In the genomic region with DNA sequence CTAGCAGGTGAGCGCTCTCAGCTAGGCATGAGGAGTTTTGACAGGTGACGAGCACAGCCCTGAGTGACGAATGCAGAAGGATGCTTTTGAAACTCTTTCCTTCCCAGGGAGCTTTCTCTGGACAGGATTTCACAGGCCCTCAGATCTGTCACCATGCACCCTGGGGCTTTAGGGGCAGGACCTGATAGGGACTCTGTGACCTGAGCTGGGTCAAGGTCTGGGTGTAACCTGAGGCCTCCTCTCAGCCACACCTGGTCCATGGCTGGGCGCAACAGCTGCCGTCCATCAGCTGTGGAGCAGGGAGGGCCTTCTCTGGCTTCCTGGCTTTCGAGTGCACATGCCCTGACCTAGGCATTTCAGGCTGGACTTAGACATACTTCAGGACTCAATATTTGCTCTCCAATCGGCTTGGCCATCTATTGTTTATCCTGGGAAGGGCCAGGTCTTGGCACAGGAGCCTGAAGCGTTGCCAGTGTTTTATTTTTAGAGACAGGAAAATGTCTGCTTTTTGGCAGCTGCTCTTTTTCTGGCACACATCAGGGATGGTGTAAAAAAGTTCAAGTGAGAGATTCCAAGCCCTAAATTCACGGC, we compare ENCODE assay signal across 11 cellular contexts. TPM values are rescaled to one million over a fixed set of nuclear protein-coding genes. Genes with fewer than 3 reads are reported as not detected.
DNase-seq lines count a peak whose midpoint lies in the region; ATAC-seq and TF ChIP-seq lines count a peak whose summit lies in the region.
"Had no signal": no experiment of that assay in that cellular context is flagged by ENCODE, and none has a peak within 500 bp of the region (broad histone marks: within the 10 kb centered on the region; RNA-seq: fewer than 3 reads in every experiment).

No MANE protein-coding gene starts in this region.

- no peak for TF ChIP-seq POLR2A in upper lobe of left lung (IDR thresholded peaks at IDR 0.05)

- H3K4me3 ChIP-seq in colonic mucosa = no peak overlapping the region
- no peak overlapping the region for H3K4me3 ChIP-seq in lung
- H3K4me3 ChIP-seq in upper lobe of left lung = no peak overlapping the region

- H3K36me3 ChIP-seq in colonic mucosa = no peaks in the 10 kb centered on the region
- H3K36me3 ChIP-seq in lung (ENCODE audit: control insufficient read depth in 2 of 2, insufficient read depth in 2 of 2, low read length in 2 of 2) = no peaks in the 10 kb centered on the region
- no peaks in the 10 kb centered on the region for H3K36me3 ChIP-seq in upper lobe of left lung
- H3K36me3 ChIP-seq: WERI-Rb-1 had no signal

- DNase-seq in NCI-H1105 (lab: John Stamatoyannopoulos, UW) (peak; percentile 0), NCI-H1105 treated with DMSO at 0.1 percent for 48 hours (lab: John Stamatoyannopoulos, UW) (no peak), colonic mucosa (peak; percentile 24), lung (ENCODE audit: low spot score) (peak; percentile 76), upper lobe of left lung (peak; percentile 28 to 77), D341Med (ENCODE audit: low spot score) (no peak)
- DNase-seq: WERI-Rb-1 had no signal

- peaks cover 20% of the 10 kb centered on the region for H3K4me1 Mint-ChIP-seq in stimulated activated memory B cell treated with anti-CD40 and anti-IgM and Interleukin-4, amounts not matched to agents 10 μg/mL and 1 μg/mL and 100 μg/mL, for 72 hours

- ATAC-seq in lung (ENCODE audit: insufficient read depth, low FRiP score) (peak; percentile 16), upper lobe of left lung (ENCODE audit: low FRiP score in 2 of 2) (peak in 1 of 2 donors; percentile 69), GM21515 (IDR thresholded peaks at IDR 0.05; ENCODE audit: unreplicated experiment) (no peak)
- ATAC-seq in stimulated activated memory B cell treated with anti-CD40 and anti-IgM and Interleukin-4, amounts not matched to agents 10 μg/mL and 1 μg/mL and 100 μg/mL, for 72 hours = no peak

- H3K4me3 Mint-ChIP-seq in stimulated activated memory B cell treated with anti-CD40 and anti-IgM and Interleukin-4, amounts not matched to agents 10 μg/mL and 1 μg/mL and 100 μg/mL, for 72 hours = no peak overlapping the region

- no peak overlapping the region for H3K27ac Mint-ChIP-seq in stimulated activated memory B cell treated with anti-CD40 and anti-IgM and Interleukin-4, amounts not matched to agents 10 μg/mL and 1 μg/mL and 100 μg/mL, for 72 hours

- intact Hi-C loops in colonic mucosa (cut with DNase I) = loop anchor here (10.0 kb wide), 1 partner anchor 112 kb away; no protein-coding TSS in a partner anchor

- H3K4me1 ChIP-seq in colonic mucosa (peaks cover 10% of the 10 kb centered on the region), lung (ENCODE audit: control insufficient read depth in 2 of 2, insufficient read depth in 2 of 2, low read length in 2 of 2) (peaks cover 13 to 22% of the 10 kb centered on the region in 2 donors), upper lobe of left lung (peaks cover 40 to 49% (median 44%) of the 10 kb centered on the region in 4 donors)

- TF ChIP-seq CTCF in colonic mucosa (IDR thresholded peaks at IDR 0.05) (no peak), lung (IDR thresholded peaks at IDR 0.05; ENCODE audit: control extremely low read depth, extremely low read depth) (no peak), upper lobe of left lung (IDR thresholded peaks at IDR 0.05) (no peak)

- H3K27me3 Mint-ChIP-seq in stimulated activated memory B cell treated with anti-CD40 and anti-IgM and Interleukin-4, amounts not matched to agents 10 μg/mL and 1 μg/mL and 100 μg/mL, for 72 hours = no peaks in the 10 kb centered on the region

- no peaks in the 10 kb centered on the region for H3K9me3 ChIP-seq in colonic mucosa
- H3K9me3 ChIP-seq in lung (ENCODE audit: control insufficient read depth in 2 of 2, insufficient read depth in 1 of 2, low read length in 1 of 2) = no peaks in the 10 kb centered on the region
- no peaks in the 10 kb centered on the region for H3K9me3 ChIP-seq in upper lobe of left lung

- no peaks in the 10 kb centered on the region for H3K36me3 Mint-ChIP-seq in stimulated activated memory B cell treated with anti-CD40 and anti-IgM and Interleukin-4, amounts not matched to agents 10 μg/mL and 1 μg/mL and 100 μg/mL, for 72 hours

- WGBS in lung, 2 donors = 42 to 61% methylated on average over 9 of the region's 9 CpGs
- WGBS in upper lobe of left lung, 2 donors = 35 to 40% methylated on average over 5 to 9 of the region's 9 CpGs

- H3K27me3 ChIP-seq in colonic mucosa = no peaks in the 10 kb centered on the region
- no peaks in the 10 kb centered on the region for H3K27me3 ChIP-seq in lung (ENCODE audit: control insufficient read depth, insufficient read depth)
- no peaks in the 10 kb centered on the region for H3K27me3 ChIP-seq in upper lobe of left lung

- peak in 1 of 4 donors; percentile 72 for TF ChIP-seq EP300 in upper lobe of left lung (IDR thresholded peaks at IDR 0.05)

- no peak overlapping the region for H3K9ac ChIP-seq in colonic mucosa (ENCODE audit: low read depth in 2 of 2, low read length in 2 of 2)

- no peak overlapping the region for H3K27ac ChIP-seq in colonic mucosa
- H3K27ac ChIP-seq in lung (ENCODE audit: low read depth in 1 of 2, low read length in 1 of 2) = peak overlapping the region; percentile 88 to 91
- H3K27ac ChIP-seq in upper lobe of left lung = peak overlapping the region; percentile 61 to 99 (median 78)
- H3K27ac ChIP-seq: WERI-Rb-1 had no signal

- H3K9me3 Mint-ChIP-seq in stimulated activated memory B cell treated with anti-CD40 and anti-IgM and Interleukin-4, amounts not matched to agents 10 μg/mL and 1 μg/mL and 100 μg/mL, for 72 hours = no peaks in the 10 kb centered on the region

RNA-seq across cellular contexts. Expression of gene C4orf51, which starts 56.4 kb away (rescaled TPM):
- total RNA-seq in colonic mucosa = not detected
- total RNA-seq in lung = not detected
- not detected for polyA plus RNA-seq in lung
- total RNA-seq in upper lobe of left lung = not detected
- total RNA-seq: kidney epithelial cell had no signal
- polyA plus RNA-seq: adipose tissue had no signal

Comparison
In these comparisons a context has a peak if more than half of its experiments do, and no peak if none do; other contexts are left out.
1. DNase-seq: peak in NCI-H1105 (single experiment), colonic mucosa (single experiment), lung (single experiment) and upper lobe of left lung (2 of 2); none in NCI-H1105 treated with DMSO at 0.1 percent for 48 hours (single experiment) and D341Med (single experiment).